In genomic region chr14:53715390-53715730, GRCh38 we compare ENCODE assay signal across 10 cellular contexts.
DNase-seq lines count a peak whose midpoint lies in the region; ATAC-seq, FAIRE-seq and TF ChIP-seq lines count a peak whose summit lies in the region.
"Had no signal": no experiment of that assay in that cellular context is flagged by ENCODE, and none has a peak within 500 bp of the region (broad histone marks: within the 10 kb centered on the region; RNA-seq: fewer than 3 reads in every experiment).

No MANE protein-coding gene starts in this region.

- H3K27ac ChIP-seq in A549 = no peak overlapping the region
- no peak overlapping the region for H3K27ac ChIP-seq in PC-9

- WGBS in A549 (ENCODE audit: missing lambda C conversion rate) = 52% methylated on average over 1 of the region's 1 CpG

- H3K79me2 ChIP-seq in PC-9 (ENCODE audit: low read depth) = no peaks in the 10 kb centered on the region

- CTCF ChIA-PET in A549 (lab: Yijun Ruan, JAX) (interaction anchor here (1.2 kb wide), 1 partner anchor 175 kb away, joined by 3 read pairs; no protein-coding TSS in a partner anchor), PC-9 (lab: Charles Lee) (interaction anchor here (0.5 kb wide), 1 partner anchor 206 kb away, joined by 3 read pairs; no protein-coding TSS in a partner anchor)

- no peak for FAIRE-seq in A549 (lab: Jason Lieb, UNC)

- ATAC-seq in A549 (no peak; a peak in 1 of 6 replicates), GM18520 (IDR thresholded peaks at IDR 0.05; ENCODE audit: unreplicated experiment) (no peak), HG03175 (IDR thresholded peaks at IDR 0.05; ENCODE audit: unreplicated experiment) (no peak)

- intact Hi-C loops in PC-9 (cut with micrococcal nuclease; ENCODE audit: unreplicated experiment) = loop anchor here (5.0 to 10.0 kb wide), 3 partner anchors 132 to 389 kb away; no protein-coding TSS in a partner anchor

- no peaks in the 10 kb centered on the region for H4K20me1 ChIP-seq in PC-9 (ENCODE audit: insufficient read depth)

- no peak for TF ChIP-seq POLR2A in A549 (IDR thresholded peaks at IDR 0.05; ENCODE audit: low read length)

- no peak for TF ChIP-seq RAD21 in A549 (conservative IDR thresholded peaks at IDR 0.05 in 1 of 2, IDR thresholded peaks at IDR 0.05 in 1 of 2)

- TF ChIP-seq EP300 in A549 (IDR thresholded peaks at IDR 0.05) = no peak

- no peak overlapping the region for H3K9ac ChIP-seq in mucosa of stomach (ENCODE audit: low read length)

- no peak for TF ChIP-seq CTCF in A549 (IDR thresholded peaks at IDR 0.05)
- TF ChIP-seq CTCF in PC-9 (conservative IDR thresholded peaks at IDR 0.05) = no peak
- no peak for TF ChIP-seq CTCF in fibroblast of mammary gland (conservative IDR thresholded peaks at IDR 0.05; ENCODE audit: control insufficient read depth, insufficient read depth, low read depth, low read length)

- no TSS peak for BruUV-seq in PC-9 (replicated peaks; lab: Mats Ljungman, UMichigan)

- peak overlapping the region; percentile 11; the same call in 2 of the 3 replicates for H3K4me2 ChIP-seq in A549
- peak overlapping the region; percentile 48 for H3K4me2 ChIP-seq in PC-9

- no peaks in the 10 kb centered on the region for H3F3A ChIP-seq in PC-9 (ENCODE audit: insufficient read depth, low read depth)

- H3K9me2 ChIP-seq in PC-9 (ENCODE audit: insufficient read depth) = no peaks in the 10 kb centered on the region

- no peaks in the 10 kb centered on the region for H3K27me3 ChIP-seq in PC-9 (ENCODE audit: insufficient read depth, low read depth)
- no peaks in the 10 kb centered on the region for H3K27me3 ChIP-seq in mucosa of stomach (ENCODE audit: control insufficient read depth, insufficient read depth, low read length)

- H3K36me3 ChIP-seq in PC-9 (ENCODE audit: low read depth) (no peaks in the 10 kb centered on the region), mucosa of stomach (ENCODE audit: control insufficient read depth, insufficient read depth, low read length) (no peaks in the 10 kb centered on the region)

- H3K9me3 ChIP-seq in A549 (no peaks in the 10 kb centered on the region), PC-9 (ENCODE audit: insufficient read depth, low read depth) (no peaks in the 10 kb centered on the region), mucosa of stomach (ENCODE audit: control insufficient read depth, low read length) (no peaks in the 10 kb centered on the region)

- POLR2A ChIA-PET in A549 (lab: Yijun Ruan, JAX) (no interaction called here), PC-9 (lab: Charles Lee; ENCODE audit: unreplicated experiment) (interaction anchor here (0.6 kb wide), 2 partner anchors 391 to 991 kb away, joined by 3 to 4 read pairs; no protein-coding TSS in a partner anchor)

- no peak overlapping the region; the same call in 1 of the 2 replicates for H2AFZ ChIP-seq in PC-9

- DNase-seq in A549 (ENCODE audit: low read depth in 1 of 2, low spot score in 1 of 2) (peak; percentile 10 to 20), PC-9 (peak; percentile 27 to 68), fibroblast of mammary gland (ENCODE audit: low read depth) (peak; percentile 41), NCI-H510A (lab: John Stamatoyannopoulos, UW) (no peak)
- DNase-seq in NK-92 treated with Interleukin-12 subunit alpha and Interleukin-12 subunit beta, amount 100 ng/mL, for 24 hours (lab: John Stamatoyannopoulos, UW) = no peak
- DNase-seq: erythroblast, NCI-H2029 treated with DMSO at 0.1 percent for 48 hours had no signal

- H3K4me1 ChIP-seq in A549 (peaks cover 25% of the 10 kb centered on the region), PC-9 (replicated peaks; ENCODE audit: insufficient read depth) (peaks cover 9% of the 10 kb centered on the region), mucosa of stomach (ENCODE audit: control insufficient read depth, insufficient read depth, low read length) (peaks cover 16% of the 10 kb centered on the region)

- H3K4me3 ChIP-seq in A549 = no peak overlapping the region
- H3K4me3 ChIP-seq in PC-9 = peak overlapping the region; percentile 3; the same call in 1 of the 2 replicates
- H3K4me3 ChIP-seq in fibroblast of mammary gland (ENCODE audit: control insufficient read depth, low read depth, low read length) = no peak overlapping the region
- peak overlapping the region; percentile 33 for H3K4me3 ChIP-seq in mucosa of stomach (ENCODE audit: low read length)

TF ChIP-seq in A549, 52 proteins besides CTCF, POLR2A, EP300 and RAD21:
- no peak for TF ChIP-seq USF2 (IDR thresholded peaks at IDR 0.05)
- no peak for TF ChIP-seq CHD4 (IDR thresholded peaks at IDR 0.05; ENCODE audit: borderline replicate concordance)
- no peak for TF ChIP-seq BHLHE40 (IDR thresholded peaks at IDR 0.05; ENCODE audit: low read depth, low read length)
- no peak for TF ChIP-seq KDM5A (IDR thresholded peaks at IDR 0.05)
- TF ChIP-seq SREBF2 (IDR thresholded peaks at IDR 0.05) = no peak
- no peak for TF ChIP-seq TFCP2L1 (CRISPR knock-in tag; IDR thresholded peaks at IDR 0.05)

Comparison
In these comparisons a context has a peak if more than half of its experiments do, and no peak if none do; other contexts are left out.
1. DNase-seq: peak in A549 (2 of 2), PC-9 (2 of 2) and fibroblast of mammary gland (single experiment); none in NK-92 treated with Interleukin-12 subunit alpha and Interleukin-12 subunit beta, amount 100 ng/mL, for 24 hours (single experiment) and NCI-H510A (single experiment).
2. H3K4me3 ChIP-seq: peak in PC-9 (single experiment) and mucosa of stomach (single experiment); none in A549 (single experiment) and fibroblast of mammary gland (single experiment).